In the genomic region with DNA sequence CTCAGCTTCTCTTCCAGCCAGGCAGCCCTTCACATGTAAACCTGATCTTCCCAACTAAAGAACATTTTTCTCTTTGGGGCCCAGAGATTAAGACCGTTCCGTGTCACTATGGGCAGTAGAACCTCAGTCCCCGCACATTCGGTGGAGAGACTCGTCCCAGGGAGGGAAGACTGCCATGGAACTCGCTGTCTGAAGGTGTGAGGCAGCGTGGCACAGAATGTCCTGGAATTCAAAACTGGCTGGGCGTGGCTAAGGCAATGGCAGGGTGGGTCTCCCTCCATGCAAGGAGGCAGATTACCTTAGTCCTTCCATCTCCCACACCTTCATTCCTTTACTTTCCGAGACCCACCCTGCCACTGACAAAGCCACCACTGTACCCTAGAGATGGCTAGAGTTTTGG, we compare ENCODE assay signal across 22 cellular contexts.
"Had no signal": no experiment of that assay in that cellular context is flagged by ENCODE, and none has a peak within 500 bp of the region (broad histone marks: within the 10 kb centered on the region; RNA-seq: fewer than 3 reads in every experiment).

No MANE protein-coding gene starts in this region.

- H3K4me1 ChIP-seq: ascending aorta, gastroesophageal sphincter, pancreas, psoas muscle, spleen, tibial nerve had no signal

- H3K27ac ChIP-seq: ascending aorta, gastroesophageal sphincter, pancreas, psoas muscle, spleen, tibial nerve had no signal

- H3K27ac Mint-ChIP-seq: activated CD4-positive, alpha-beta memory T cell treated with anti-CD3 and anti-CD28 coated beads, Interleukin-2, amount 10 ng/mL, durations not matched to agents 7 days and 5 days; activated CD4-positive, alpha-beta T cell treated with anti-CD3 and anti-CD28 coated beads, Interleukin-2, amount 10 ng/mL, durations not matched to agents 7 days and 5 days; activated naive CD4-positive, alpha-beta T cell treated with anti-CD3 and anti-CD28 coated beads, Interleukin-2, amount 10 ng/mL, durations not matched to agents 7 days and 5 days; activated naive CD8-positive, alpha-beta T cell treated with anti-CD3 and anti-CD28 coated beads, Interleukin-2, amount 10 ng/mL, durations not matched to agents 7 days and 5 days; activated T-cell treated with anti-CD3 and anti-CD28 coated beads, Interleukin-2, amount 50 U/mL, for 24 hours; brain; mesothelial cell of epicardium; naive B cell; nephron progenitor cell; T-helper 1 cell treated with Interleukin-12 subunit alpha and Interleukin-12 subunit beta and Interleukin-4 antibody, amounts not matched to agents 30 μg/mL and 1 μg/mL, for 36 hours had no signal

- DNase-seq: activated CD4-positive, alpha-beta memory T cell treated with anti-CD3 and anti-CD28 coated beads, Interleukin-2, amount 10 ng/mL, durations not matched to agents 7 days and 5 days; activated CD4-positive, alpha-beta T cell treated with anti-CD3 and anti-CD28 coated beads for 1 hour; activated CD4-positive, alpha-beta T cell treated with anti-CD3 and anti-CD28 coated beads, Interleukin-2, amount 10 ng/mL, durations not matched to agents 7 days and 5 days; activated CD8-positive, alpha-beta memory T cell treated with anti-CD3 and anti-CD28 coated beads, Interleukin-2, amount 50 U/mL, for 48 hours; activated gamma-delta T cell; activated naive CD4-positive, alpha-beta T cell treated with anti-CD3 and anti-CD28 coated beads, Interleukin-2, amount 10 ng/mL, durations not matched to agents 7 days and 5 days; activated naive CD8-positive, alpha-beta T cell treated with anti-CD3 and anti-CD28 coated beads, Interleukin-2, amount 10 ng/mL, durations not matched to agents 7 days and 5 days; activated T-cell treated with anti-CD3 and anti-CD28 coated beads, Interleukin-2, amount 50 U/mL, for 24 hours; hippocampal formation; naive B cell; nephron progenitor cell; psoas muscle; spleen; stimulated activated naive CD4-positive, alpha-beta T cell; T-helper 9 cell had no signal

- H3K36me3 ChIP-seq: ascending aorta, gastroesophageal sphincter, pancreas, spleen, tibial nerve had no signal

- H3K27me3 ChIP-seq: ascending aorta, pancreas, tibial nerve had no signal

- H3K4me1 Mint-ChIP-seq: activated CD4-positive, alpha-beta memory T cell treated with anti-CD3 and anti-CD28 coated beads, Interleukin-2, amount 10 ng/mL, durations not matched to agents 7 days and 5 days; activated CD4-positive, alpha-beta T cell treated with anti-CD3 and anti-CD28 coated beads, Interleukin-2, amount 10 ng/mL, durations not matched to agents 7 days and 5 days; activated naive CD4-positive, alpha-beta T cell treated with anti-CD3 and anti-CD28 coated beads, Interleukin-2, amount 10 ng/mL, durations not matched to agents 7 days and 5 days; activated naive CD8-positive, alpha-beta T cell treated with anti-CD3 and anti-CD28 coated beads, Interleukin-2, amount 10 ng/mL, durations not matched to agents 7 days and 5 days; brain; mesothelial cell of epicardium had no signal

- H3K36me3 Mint-ChIP-seq: activated naive CD4-positive, alpha-beta T cell treated with anti-CD3 and anti-CD28 coated beads, Interleukin-2, amount 10 ng/mL, durations not matched to agents 7 days and 5 days; activated naive CD8-positive, alpha-beta T cell treated with anti-CD3 and anti-CD28 coated beads, Interleukin-2, amount 10 ng/mL, durations not matched to agents 7 days and 5 days; brain; naive B cell had no signal

- H3K9me3 Mint-ChIP-seq: activated CD4-positive, alpha-beta T cell treated with anti-CD3 and anti-CD28 coated beads, Interleukin-2, amount 10 ng/mL, durations not matched to agents 7 days and 5 days; activated naive CD8-positive, alpha-beta T cell treated with anti-CD3 and anti-CD28 coated beads, Interleukin-2, amount 10 ng/mL, durations not matched to agents 7 days and 5 days; activated T-cell treated with anti-CD3 and anti-CD28 coated beads, Interleukin-2, amount 50 U/mL, for 24 hours had no signal

- H3K4me3 ChIP-seq: ascending aorta, gastroesophageal sphincter, pancreas, psoas muscle, spleen, tibial nerve had no signal

- H3K4me3 Mint-ChIP-seq: activated CD4-positive, alpha-beta memory T cell treated with anti-CD3 and anti-CD28 coated beads, Interleukin-2, amount 10 ng/mL, durations not matched to agents 7 days and 5 days; activated CD4-positive, alpha-beta T cell treated with anti-CD3 and anti-CD28 coated beads, Interleukin-2, amount 10 ng/mL, durations not matched to agents 7 days and 5 days; activated naive CD4-positive, alpha-beta T cell treated with anti-CD3 and anti-CD28 coated beads, Interleukin-2, amount 10 ng/mL, durations not matched to agents 7 days and 5 days; activated naive CD8-positive, alpha-beta T cell treated with anti-CD3 and anti-CD28 coated beads, Interleukin-2, amount 10 ng/mL, durations not matched to agents 7 days and 5 days; activated T-cell treated with anti-CD3 and anti-CD28 coated beads, Interleukin-2, amount 50 U/mL, for 24 hours; brain; mesothelial cell of epicardium; naive B cell; nephron progenitor cell; T-helper 1 cell treated with Interleukin-12 subunit alpha and Interleukin-12 subunit beta and Interleukin-4 antibody, amounts not matched to agents 30 μg/mL and 1 μg/mL, for 36 hours had no signal

- H3K9me3 ChIP-seq: ascending aorta, gastroesophageal sphincter, pancreas, psoas muscle, spleen had no signal

- H3K27me3 Mint-ChIP-seq: activated CD4-positive, alpha-beta memory T cell treated with anti-CD3 and anti-CD28 coated beads, Interleukin-2, amount 10 ng/mL, durations not matched to agents 7 days and 5 days; activated CD4-positive, alpha-beta T cell treated with anti-CD3 and anti-CD28 coated beads, Interleukin-2, amount 10 ng/mL, durations not matched to agents 7 days and 5 days; activated naive CD4-positive, alpha-beta T cell treated with anti-CD3 and anti-CD28 coated beads, Interleukin-2, amount 10 ng/mL, durations not matched to agents 7 days and 5 days; activated naive CD8-positive, alpha-beta T cell treated with anti-CD3 and anti-CD28 coated beads, Interleukin-2, amount 10 ng/mL, durations not matched to agents 7 days and 5 days had no signal

- ATAC-seq: gastroesophageal sphincter, psoas muscle had no signal
